9 cellular contexts compared by ENCODE assay signal in the genomic region with DNA sequence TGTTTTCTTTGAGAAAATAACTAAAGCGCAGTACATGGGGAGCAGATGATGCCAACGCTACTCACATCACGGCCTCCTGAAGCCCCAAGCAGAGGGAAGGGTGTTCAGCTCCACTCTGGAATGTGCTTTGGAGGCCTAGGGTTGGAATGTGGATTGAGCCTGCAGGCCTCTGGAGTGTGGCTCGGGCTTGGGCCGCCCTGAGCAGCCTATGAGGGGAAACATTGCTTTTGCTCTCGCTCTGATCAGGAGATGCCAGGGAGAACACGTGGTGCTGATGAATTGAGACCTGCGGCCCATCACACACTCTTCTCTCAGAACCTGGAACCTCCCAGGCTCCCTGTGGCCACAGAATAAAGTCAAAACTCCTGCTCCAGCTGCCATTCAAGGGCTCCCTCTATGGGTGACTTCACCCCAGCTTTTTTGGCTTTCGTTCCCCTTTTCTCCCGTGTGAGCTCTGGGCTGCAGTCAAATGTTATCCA. TPM values are rescaled to one million over a fixed set of nuclear protein-coding genes. Genes with fewer than 3 reads are reported as not detected.
DNase-seq lines count a peak whose midpoint lies in the region; ATAC-seq and TF ChIP-seq lines count a peak whose summit lies in the region.
"Had no signal": no experiment of that assay in that cellular context is flagged by ENCODE, and none has a peak within 500 bp of the region (broad histone marks: within the 10 kb centered on the region; RNA-seq: fewer than 3 reads in every experiment).

No MANE protein-coding gene starts in this region.

- H3K27ac Mint-ChIP-seq in naive thymus-derived CD4-positive, alpha-beta T cell: peak overlapping the region in 4 of 9 donors; percentile 17 to 65 (median 36)

- H3K36me3 Mint-ChIP-seq in naive thymus-derived CD4-positive, alpha-beta T cell: peaks cover 0 to 3% (median 0%) of the 10 kb centered on the region in 5 donors

- H3K27me3 Mint-ChIP-seq in naive thymus-derived CD4-positive, alpha-beta T cell: no peaks in the 10 kb centered on the region

- H3K27me3 ChIP-seq in naive thymus-derived CD4-positive, alpha-beta T cell (ENCODE audit: control insufficient read depth in 2 of 2, insufficient read depth in 2 of 2, low read length in 2 of 2): no peaks in the 10 kb centered on the region

- ATAC-seq in naive thymus-derived CD4-positive, alpha-beta T cell: peak; percentile 63
- no peak for ATAC-seq in HG03108 (IDR thresholded peaks at IDR 0.05; ENCODE audit: unreplicated experiment)

- intact Hi-C loops in naive thymus-derived CD4-positive, alpha-beta T cell (cut with micrococcal nuclease): loop anchor here (5.0 to 10.0 kb wide), 4 partner anchors 112 to 505 kb away; a partner anchor contains a TSS

- POLR2A ChIA-PET in naive thymus-derived CD4-positive, alpha-beta T cell (lab: Charles Lee): interaction anchor here (0.6 to 0.7 kb wide), 2 partner anchors 182 to 818 kb away, joined by 3 to 5 read pairs; no protein-coding TSS in a partner anchor

- peak; percentile 17 for DNase-seq in GM12865 (ENCODE audit: low read depth)
- DNase-seq in NOMO-1 treated with dmso at 0.1 percent for 144 hours (lab: John Stamatoyannopoulos, UW; ENCODE audit: unreplicated experiment): peak; percentile 48
- DNase-seq in epithelial cell of esophagus (ENCODE audit: low read depth): peak; percentile 38
- DNase-seq in naive thymus-derived CD4-positive, alpha-beta T cell: no peak
- DNase-seq in T1000 (lab: John Stamatoyannopoulos, UW): no peak
- DNase-seq in A172 (ENCODE audit: low spot score): no peak
- no peak for DNase-seq in cerebellar nuclear complex (lab: John Stamatoyannopoulos, UW)

- no peaks in the 10 kb centered on the region for H3K36me3 ChIP-seq in naive thymus-derived CD4-positive, alpha-beta T cell (ENCODE audit: control insufficient read depth in 2 of 3, insufficient read depth in 3 of 3, low read length in 3 of 3)

- no peak overlapping the region for H3K4me3 ChIP-seq in GM12865 (ENCODE audit: low read depth, low read length)
- H3K4me3 ChIP-seq in epithelial cell of esophagus (ENCODE audit: low read length): no peak overlapping the region
- H3K4me3 ChIP-seq in naive thymus-derived CD4-positive, alpha-beta T cell (ENCODE audit: low read length): no peak overlapping the region

- peak; percentile 47 for TF ChIP-seq CTCF in GM12865 (IDR thresholded peaks at IDR 0.05; ENCODE audit: insufficient read depth, low read depth, low read length, missing control alignments)
- peak; percentile 66 for TF ChIP-seq CTCF in epithelial cell of esophagus (IDR thresholded peaks at IDR 0.05; ENCODE audit: insufficient read depth, low read depth, low read length, missing control alignments)

- peak overlapping the region in 1 of 10 donors; percentile 12 for H3K4me3 Mint-ChIP-seq in naive thymus-derived CD4-positive, alpha-beta T cell

- CTCF ChIA-PET in naive thymus-derived CD4-positive, alpha-beta T cell (lab: Charles Lee): no interaction called here

- no peak overlapping the region for H3K27ac ChIP-seq in naive thymus-derived CD4-positive, alpha-beta T cell (ENCODE audit: low read depth, low read length)

- peaks cover 16 to 40% (median 31%) of the 10 kb centered on the region in 7 donors for H3K4me1 Mint-ChIP-seq in naive thymus-derived CD4-positive, alpha-beta T cell

- peaks cover 15 to 38% of the 10 kb centered on the region in 2 donors for H3K4me1 ChIP-seq in naive thymus-derived CD4-positive, alpha-beta T cell (ENCODE audit: control insufficient read depth in 2 of 2, insufficient read depth in 2 of 2, low read length in 2 of 2)

- no peaks in the 10 kb centered on the region for H3K9me3 Mint-ChIP-seq in naive thymus-derived CD4-positive, alpha-beta T cell

- H3K9me3 ChIP-seq in naive thymus-derived CD4-positive, alpha-beta T cell (ENCODE audit: control insufficient read depth in 2 of 3, low read length in 3 of 3): no peaks in the 10 kb centered on the region

RNA-seq across cellular contexts. Expression of a gene that starts 23.3 kb away (rescaled TPM):
- total RNA-seq in naive thymus-derived CD4-positive, alpha-beta T cell: 1 to 10 TPM in 1 of 5 experiments, under 1 TPM in 4; 0.34 to 1.5 (median 0.70) TPM
- polyA plus RNA-seq in naive thymus-derived CD4-positive, alpha-beta T cell: not detected
- 0.02 TPM in 1 of 2 replicates, not detected in the other for total RNA-seq in A172 (2014; rRNA removed; shearing (Covaris generic))

RNA-seq across cellular contexts. Expression of a gene that starts 47.2 kb away (rescaled TPM):
- not detected for total RNA-seq in naive thymus-derived CD4-positive, alpha-beta T cell
- polyA plus RNA-seq in naive thymus-derived CD4-positive, alpha-beta T cell: not detected
- total RNA-seq in A172 (2014; rRNA removed; shearing (Covaris generic)): not detected in 2 replicates
- total RNA-seq: M059J had no signal

RNA-seq across cellular contexts. Expression of a gene that starts 54.5 kb away (rescaled TPM):
- 10 to 100 TPM; 15.3 to 65.9 (median 23.6) TPM for total RNA-seq in naive thymus-derived CD4-positive, alpha-beta T cell
- 10 to 100 TPM; 52.6 to 79.6 TPM for polyA plus RNA-seq in naive thymus-derived CD4-positive, alpha-beta T cell
- 249 and 254 TPM in 2 replicates for total RNA-seq in A172 (2014; rRNA removed; shearing (Covaris generic))

RNA-seq across cellular contexts. Expression of a gene that starts 59.5 kb away (rescaled TPM):
- 1 to 10 TPM in 1 of 5 experiments, under 1 TPM in 4; 0.45 to 1.1 (median 0.65) TPM for total RNA-seq in naive thymus-derived CD4-positive, alpha-beta T cell
- polyA plus RNA-seq in naive thymus-derived CD4-positive, alpha-beta T cell: not detected
- total RNA-seq in A172 (2014; rRNA removed; shearing (Covaris generic)): not detected in 2 replicates

Comparison
In these comparisons a context has a peak if more than half of its experiments do, and no peak if none do; other contexts are left out.
1. DNase-seq: peak in GM12865 (single experiment), NOMO-1 treated with dmso at 0.1 percent for 144 hours (single experiment) and epithelial cell of esophagus (single experiment); none in naive thymus-derived CD4-positive, alpha-beta T cell (0 of 9), T1000 (single experiment), A172 (single experiment) and cerebellar nuclear complex (0 of 2).